12 cellular contexts compared by ENCODE assay signal in genomic region chr5:40499514-40500273, GRCh38.
"Had no signal": no experiment of that assay in that cellular context is flagged by ENCODE, and none has a peak within 500 bp of the region (broad histone marks: within the 10 kb centered on the region; RNA-seq: fewer than 3 reads in every experiment).

No MANE protein-coding gene starts in this region.

- H3K27ac Mint-ChIP-seq: activated CD4-positive, alpha-beta T cell treated with anti-CD3 and anti-CD28 coated beads, Interleukin-2, amount 10 ng/mL, durations not matched to agents 24 days and 14 days; activated T-cell treated with anti-CD3 and anti-CD28 coated beads, Interleukin-2, amount 50 U/mL, for 24 hours; neural progenitor cell; WTC11 had no signal

- H3K9me3 ChIP-seq: ascending aorta, left lung, tibial nerve had no signal

- H3K9ac ChIP-seq: neural progenitor cell had no signal

- H3K27me3 ChIP-seq: ascending aorta, left lung, neural progenitor cell, tibial nerve had no signal

- H3K4me1 ChIP-seq: ascending aorta had no signal

- DNase-seq: activated CD4-positive, alpha-beta T cell treated with anti-CD3 and anti-CD28 coated beads, Interleukin-2, amount 10 ng/mL, durations not matched to agents 24 days and 14 days; activated gamma-delta T cell treated with Interleukin-2 at 50 U/mL for 16 hours; activated T-cell treated with anti-CD3 and anti-CD28 coated beads, Interleukin-2, amount 50 U/mL, for 24 hours; foreskin melanocyte; head of caudate nucleus; left lung; mesendoderm; retina had no signal

- H3K4me1 Mint-ChIP-seq: neural progenitor cell had no signal

- H3K4me3 ChIP-seq: ascending aorta, left lung, neural progenitor cell, tibial nerve had no signal

- H3K27ac ChIP-seq: ascending aorta, left lung, neural progenitor cell, tibial nerve had no signal

- H3K4me3 Mint-ChIP-seq: activated CD4-positive, alpha-beta T cell treated with anti-CD3 and anti-CD28 coated beads, Interleukin-2, amount 10 ng/mL, durations not matched to agents 24 days and 14 days; activated T-cell treated with anti-CD3 and anti-CD28 coated beads, Interleukin-2, amount 50 U/mL, for 24 hours; neural progenitor cell; WTC11 had no signal

- ATAC-seq: left lung, WTC11 had no signal

- H3K36me3 ChIP-seq: ascending aorta, left lung, neural progenitor cell, tibial nerve had no signal

- H3K36me3 Mint-ChIP-seq: neural progenitor cell, WTC11 had no signal

- H3K9me3 Mint-ChIP-seq: activated CD4-positive, alpha-beta T cell treated with anti-CD3 and anti-CD28 coated beads, Interleukin-2, amount 10 ng/mL, durations not matched to agents 24 days and 14 days; neural progenitor cell; WTC11 had no signal

- H3K27me3 Mint-ChIP-seq: activated CD4-positive, alpha-beta T cell treated with anti-CD3 and anti-CD28 coated beads, Interleukin-2, amount 10 ng/mL, durations not matched to agents 24 days and 14 days; activated T-cell treated with anti-CD3 and anti-CD28 coated beads, Interleukin-2, amount 50 U/mL, for 24 hours had no signal
